In the genomic region with DNA sequence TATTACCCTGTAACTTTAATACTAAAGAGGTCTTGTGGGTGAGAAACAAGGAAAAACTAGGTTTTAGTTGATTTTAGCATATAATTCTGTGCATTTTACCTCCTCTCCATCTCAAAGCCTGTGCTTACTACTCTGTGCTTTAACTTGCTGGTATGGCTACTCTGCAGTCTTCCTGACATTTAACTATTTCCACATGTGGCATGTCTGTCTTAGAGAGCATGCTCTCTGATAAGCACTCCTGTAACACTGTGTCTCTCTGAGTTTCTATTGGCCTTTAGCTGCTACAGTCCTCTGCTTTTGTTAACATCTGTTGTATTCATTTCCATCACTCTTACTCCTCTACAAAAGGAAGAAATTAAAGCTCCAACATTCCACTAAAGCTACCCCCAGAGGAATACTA, we compare ENCODE assay signal across 23 cellular contexts.
A peak's percentile ranks its signal among the peaks of the same experiment; 100 is the strongest.
DNase-seq lines count a peak whose midpoint lies in the region; ATAC-seq and TF ChIP-seq lines count a peak whose summit lies in the region.
"Had no signal": no experiment of that assay in that cellular context is flagged by ENCODE, and none has a peak within 500 bp of the region (broad histone marks: within the 10 kb centered on the region; RNA-seq: fewer than 3 reads in every experiment).

No MANE protein-coding gene starts in this region.

- H3K36me3 Mint-ChIP-seq in activated naive CD4-positive, alpha-beta T cell treated with anti-CD3 and anti-CD28 coated beads for 36 hours (ENCODE audit: low read depth), result peaks cover 5% of the 10 kb centered on the region

- TF ChIP-seq CTCF in psoas muscle (IDR thresholded peaks at IDR 0.05), result no peak

- no peaks in the 10 kb centered on the region for H3K36me3 ChIP-seq in psoas muscle (ENCODE audit: insufficient read depth in 1 of 2, low read depth in 1 of 2)
- H3K36me3 ChIP-seq: adrenal gland, lower lobe of right lung, uterus had no signal

- in situ Hi-C loops in KBM-7 (cut with MboI; ENCODE audit: low pct_unique_long_range_greater_than_20kb, low sequenced_read_pairs), result no loop called here

- ATAC-seq in psoas muscle, result peak in 2 of 4 donors; percentile 12 to 35
- ATAC-seq: naive thymus-derived CD8-positive, alpha-beta T cell had no signal

- H3K27me3 ChIP-seq in psoas muscle (ENCODE audit: insufficient read depth in 3 of 3, low read length in 2 of 3), result no peaks in the 10 kb centered on the region
- H3K27me3 ChIP-seq: adrenal gland, uterus had no signal

- H3K9me3 Mint-ChIP-seq in activated naive CD4-positive, alpha-beta T cell treated with anti-CD3 and anti-CD28 coated beads for 36 hours, result no peaks in the 10 kb centered on the region
- H3K9me3 Mint-ChIP-seq: central memory CD8-positive, alpha-beta T cell; naive thymus-derived CD8-positive, alpha-beta T cell; T-helper 1 cell treated with Interleukin-12 subunit alpha and Interleukin-12 subunit beta and Interleukin-4 antibody, amounts not matched to agents 30 μg/mL and 1 μg/mL, for 36 hours had no signal

- peaks cover 57% of the 10 kb centered on the region for H3K4me1 ChIP-seq in psoas muscle
- H3K4me1 ChIP-seq: adrenal gland, uterus had no signal

- intact Hi-C loops in activated naive CD4-positive, alpha-beta T cell treated with anti-CD3 and anti-CD28 coated beads for 36 hours (cut with micrococcal nuclease), result loop anchor here (2.0 kb wide), 1 partner anchor 18 kb away; no protein-coding TSS in a partner anchor
- intact Hi-C loops in psoas muscle (cut with DNase I), result loop anchor here (5.0 to 10.0 kb wide), 3 partner anchors 76 to 114 kb away; no protein-coding TSS in a partner anchor

- H3K27ac ChIP-seq in psoas muscle, result peak overlapping the region; percentile 76
- H3K27ac ChIP-seq: adrenal gland, KMS-11, lower lobe of right lung, RWPE1, uterus had no signal

- H3K9me3 ChIP-seq in psoas muscle, result no peaks in the 10 kb centered on the region
- H3K9me3 ChIP-seq: adrenal gland, lower lobe of right lung, uterus had no signal

- no peak overlapping the region for H3K4me3 ChIP-seq in psoas muscle
- H3K4me3 ChIP-seq: adrenal gland, lower lobe of right lung, uterus had no signal

- CTCF ChIA-PET in activated naive CD4-positive, alpha-beta T cell treated with anti-CD3 and anti-CD28 coated beads for 36 hours (lab: Charles Lee), result interaction anchor here (0.7 to 1.8 kb wide), 5 partner anchors 33 to 187 kb away, joined by 3 to 5 read pairs (median 3); no protein-coding TSS in a partner anchor

- DNase-seq in activated naive CD4-positive, alpha-beta T cell treated with anti-CD3 and anti-CD28 coated beads for 36 hours, result no peak
- no peak for DNase-seq in activated naive CD4-positive, alpha-beta T cell treated with anti-CD3 and anti-CD28 coated beads, Interleukin-2, amount 50 U/mL, for 16 hours
- DNase-seq in RPMI7951 (ENCODE audit: low read depth) (peak; percentile 15), fibroblast of the conjunctiva (ENCODE audit: low read depth) (peak; percentile 29), psoas muscle (no peak), KBM-7 (no peak), NCI-H1417 (lab: John Stamatoyannopoulos, UW) (no peak), DMS 273 treated with DMSO at 0.1 percent for 48 hours (lab: John Stamatoyannopoulos, UW) (no peak)
- DNase-seq: activated CD4-positive, CD25-positive, alpha-beta regulatory T cell; activated CD8-positive, alpha-beta memory T cell treated with anti-CD3 and anti-CD28 coated beads, Interleukin-2, amount 50 U/mL, for 4 hours; adrenal gland; effector memory CD4-positive, alpha-beta T cell; lower lobe of right lung; naive thymus-derived CD8-positive, alpha-beta T cell; NCI-H1105; NCI-H2171 treated with DMSO at 0.1 percent for 48 hours; NK-92 treated with Interleukin-12 subunit alpha and Interleukin-12 subunit beta, amount 100 ng/mL, for 24 hours; stimulated activated naive CD4-positive, alpha-beta T cell; uterus had no signal

- H3K4me3 Mint-ChIP-seq in activated naive CD4-positive, alpha-beta T cell treated with anti-CD3 and anti-CD28 coated beads for 36 hours, result no peak overlapping the region
- H3K4me3 Mint-ChIP-seq: central memory CD8-positive, alpha-beta T cell had no signal

- no peaks in the 10 kb centered on the region for H3K27me3 Mint-ChIP-seq in activated naive CD4-positive, alpha-beta T cell treated with anti-CD3 and anti-CD28 coated beads for 36 hours (ENCODE audit: low read depth)
- H3K27me3 Mint-ChIP-seq: central memory CD8-positive, alpha-beta T cell; naive thymus-derived CD8-positive, alpha-beta T cell had no signal

- H3K4me1 Mint-ChIP-seq in activated naive CD4-positive, alpha-beta T cell treated with anti-CD3 and anti-CD28 coated beads for 36 hours (ENCODE audit: low read depth), result peaks cover 59% of the 10 kb centered on the region

- H3K27ac Mint-ChIP-seq in activated naive CD4-positive, alpha-beta T cell treated with anti-CD3 and anti-CD28 coated beads for 36 hours, result peak overlapping the region; percentile 33

Comparison
In these comparisons a context has a peak if more than half of its experiments do, and no peak if none do; other contexts are left out.
1. DNase-seq: peak in RPMI7951 (single experiment) and fibroblast of the conjunctiva (single experiment); none in activated naive CD4-positive, alpha-beta T cell treated with anti-CD3 and anti-CD28 coated beads for 36 hours (single experiment), activated naive CD4-positive, alpha-beta T cell treated with anti-CD3 and anti-CD28 coated beads, Interleukin-2, amount 50 U/mL, for 16 hours (single experiment), psoas muscle (0 of 2), KBM-7 (single experiment), NCI-H1417 (0 of 3) and DMS 273 treated with DMSO at 0.1 percent for 48 hours (single experiment).